In the genomic region with DNA sequence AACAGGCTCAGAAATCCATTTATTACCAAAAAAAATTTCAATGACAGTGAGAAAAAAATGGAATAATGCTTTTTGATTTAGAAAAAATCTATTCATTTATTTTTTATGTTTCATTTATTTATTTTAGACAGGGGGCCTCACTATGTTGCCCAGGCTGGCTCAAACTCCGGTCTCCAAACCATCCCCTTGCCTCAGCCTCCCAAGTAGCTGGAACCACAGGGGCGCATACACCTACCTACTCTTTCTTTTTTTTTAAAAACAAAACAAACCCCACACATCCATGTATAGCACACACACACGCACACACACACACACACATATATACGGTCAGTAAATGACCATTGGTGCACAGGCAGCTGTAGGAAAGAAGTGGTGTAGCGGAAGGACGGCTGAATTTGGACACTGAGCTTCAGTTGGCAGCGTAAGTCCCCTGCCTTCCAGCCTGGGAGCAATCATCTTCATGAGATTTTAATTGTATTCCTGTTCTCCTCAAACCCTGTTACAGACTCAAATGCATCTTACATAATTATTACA, we compare ENCODE assay signal across 1 cellular context.
A peak's percentile ranks its signal among the peaks of the same experiment; 100 is the strongest.
TF ChIP-seq lines count a peak whose summit lies in the region.

No MANE protein-coding gene starts in this region.

TF ChIP-seq in HepG2, 621 proteins besides CTCF, POLR2A, EP300 and RAD21:
- TF ChIP-seq MEIS2 (CRISPR knock-in tag; IDR thresholded peaks at IDR 0.05) (no peak), ZNF121 (CRISPR knock-in tag; IDR thresholded peaks at IDR 0.05) (0 out of 2 replicates have a peak, but pooled peaks have one; percentile 37)
TF ChIP-seq in HepG2: peak in this region for 1.
